Comparison of ENCODE assay signal across 9 cellular contexts in genomic region chr19:3407556-3408516, GRCh38. TPM values are rescaled to one million over a fixed set of nuclear protein-coding genes. Genes with fewer than 3 reads are reported as not detected.
DNase-seq lines count a peak whose midpoint lies in the region; ATAC-seq, FAIRE-seq and TF ChIP-seq lines count a peak whose summit lies in the region.
"Had no signal": no experiment of that assay in that cellular context is flagged by ENCODE, and none has a peak within 500 bp of the region (broad histone marks: within the 10 kb centered on the region; RNA-seq: fewer than 3 reads in every experiment).

No MANE protein-coding gene starts in this region.

- H3K27ac Mint-ChIP-seq in T-cell: peak overlapping the region in 1 of 2 donors; percentile 32

- BruUV-seq in K562 (replicated peaks; lab: Mats Ljungman, UMichigan): no TSS peak

- H3K4me3 Mint-ChIP-seq in T-cell: no peak overlapping the region

- H3K4me1 Mint-ChIP-seq in T-cell: no peaks in the 10 kb centered on the region

- peaks cover 73% of the 10 kb centered on the region; the same call in 2 of the 3 replicates for H3K36me3 ChIP-seq in K562 (ENCODE audit: control insufficient read depth, insufficient read depth, low read length)

- H3K36me3 Mint-ChIP-seq in T-cell: peaks cover 15% of the 10 kb centered on the region

- H3K4me3 ChIP-seq in K562 (no peak overlapping the region), right cardiac atrium (ENCODE audit: low read length) (no peak overlapping the region)

- DNase-seq in AG08395 (ENCODE audit: low spot score) (peak; percentile 67), K562 (ENCODE audit: extremely low read depth in 1 of 4, low spot score in 3 of 4) (peak in 1 of 4 experiments; percentile 4), right cardiac atrium (peak; percentile 68 to 89 (median 84)), posterior cingulate gyrus (peak in 8 of 10 donors; percentile 50 to 94 (median 69)), T-cell (no peak), GM19239 (ENCODE audit: insufficient read length, low spot score) (no peak)
- DNase-seq: central memory CD4-positive, alpha-beta T cell had no signal

- H3K9me3 ChIP-seq in K562 (replicated peaks; ENCODE audit: control insufficient read depth, insufficient read depth, low read depth, low read length) (no peaks in the 10 kb centered on the region), right cardiac atrium (ENCODE audit: control insufficient read depth, low read length) (no peaks in the 10 kb centered on the region)

- 91% methylated on average over 24 of the region's 27 CpGs for WGBS in K562 (ENCODE audit: insufficient coverage, low coverage, missing lambda C conversion rate)
- 19% methylated on average over 27 of the region's 27 CpGs for WGBS in right cardiac atrium

- POLR2A ChIA-PET in K562 (lab: Yijun Ruan, JAX): no interaction called here
- POLR2A ChIA-PET in T-cell (lab: Charles Lee): no interaction called here

- H3K27me3 Mint-ChIP-seq in T-cell: no peaks in the 10 kb centered on the region

- H3K4me1 ChIP-seq in K562 (replicated peaks in 1 of 2; ENCODE audit: control insufficient read depth in 2 of 2, insufficient read depth in 2 of 2, low read length in 2 of 2): peaks cover 0 to 26% of the 10 kb centered on the region in 2 experiments; a peak in 2 of 5 replicates
- peaks cover 10% of the 10 kb centered on the region for H3K4me1 ChIP-seq in right cardiac atrium (ENCODE audit: control insufficient read depth, insufficient read depth, low read length)

- intact Hi-C loops in K562 (cut with micrococcal nuclease): no loop called here
- intact Hi-C loops in right cardiac atrium (cut with DNase I): loop anchor here in 1 of 4 donors (5.0 kb wide), 1 partner anchor 46 kb away; no protein-coding TSS in a partner anchor
- intact Hi-C loops in posterior cingulate gyrus (cut with DNase I): no loop called here

- CTCF ChIA-PET in K562 (lab: Yijun Ruan, JAX; ENCODE audit: low intra/inter-chr PET ratio): no interaction called here
- CTCF ChIA-PET in T-cell (lab: Charles Lee): interaction anchor here (0.5 kb wide), 2 partner anchors 86 to 1093 kb away, joined by 3 to 4 read pairs; no protein-coding TSS in a partner anchor

- no peak overlapping the region for H3K4me2 ChIP-seq in K562 (ENCODE audit: insufficient read depth, low read length)

- no peaks in the 10 kb centered on the region for H3K9me3 Mint-ChIP-seq in T-cell

- no peak for TF ChIP-seq CTCF in K562 (IDR thresholded peaks at IDR 0.05 in 2 of 3, conservative IDR thresholded peaks at IDR 0.05 in 1 of 3; ENCODE audit: insufficient read depth in 2 of 3, low read depth in 1 of 3, low read length in 3 of 3)

- peaks cover 84% of the 10 kb centered on the region for H3K79me2 ChIP-seq in K562 (ENCODE audit: control insufficient read depth, insufficient read depth, low read length)

- H2AFZ ChIP-seq in K562 (ENCODE audit: low read depth, low read length): no peak overlapping the region

- H3K27me3 ChIP-seq in K562 (ENCODE audit: control insufficient read depth in 2 of 2, insufficient read depth in 2 of 2, low read length in 2 of 2) (no peaks in the 10 kb centered on the region), right cardiac atrium (ENCODE audit: control insufficient read depth, insufficient read depth) (no peaks in the 10 kb centered on the region)

- TF ChIP-seq EP300 in K562 (IDR thresholded peaks at IDR 0.05; ENCODE audit: low read length): no peak

- peak overlapping the region in 1 of 2 experiments; percentile 52; a peak in 1 of 4 replicates for H3K9ac ChIP-seq in K562 (ENCODE audit: insufficient read depth in 1 of 2, low read depth in 2 of 2, low read length in 2 of 2)

- in situ Hi-C loops in K562 (cut with MboI): no loop called here

- FAIRE-seq in K562 (lab: Jason Lieb, UNC) (peak; percentile 40), GM19239 (lab: Jason Lieb, UNC) (no peak)

- TF ChIP-seq POLR2A in K562 (conservative IDR thresholded peaks at IDR 0.05): no peak

- H3K27ac ChIP-seq in K562 (ENCODE audit: extremely low read depth, low read depth, low read length) (no peak overlapping the region; the same call in 2 of the 3 replicates), right cardiac atrium (ENCODE audit: low read length) (peak overlapping the region; percentile 98)

- no peak for ATAC-seq in K562
- peak in 1 of 2 donors; percentile 0 for ATAC-seq in right cardiac atrium
- no peak for ATAC-seq in HG02623 (IDR thresholded peaks at IDR 0.05; ENCODE audit: unreplicated experiment)
- ATAC-seq in T-cell (replicated peaks in 1 of 4): no peak
- no peak for ATAC-seq in GM21737 (IDR thresholded peaks at IDR 0.05; ENCODE audit: unreplicated experiment)

- H3K9me1 ChIP-seq in K562 (ENCODE audit: control insufficient read depth, insufficient read depth, low read length): no peaks in the 10 kb centered on the region

- H4K20me1 ChIP-seq in K562 (replicated peaks; ENCODE audit: control insufficient read depth, insufficient read depth, low read length): peaks cover 36% of the 10 kb centered on the region

- TF ChIP-seq RAD21 in K562 (CRISPR knock-in tag; conservative IDR thresholded peaks at IDR 0.05 in 1 of 2, IDR thresholded peaks at IDR 0.05 in 1 of 2): no peak

TF ChIP-seq in K562, 482 proteins besides CTCF, POLR2A, EP300 and RAD21 (continues in another document):
- TF ChIP-seq POLR2AphosphoS5 (IDR thresholded peaks at IDR 0.05; ENCODE audit: control insufficient read depth, insufficient read depth, low read depth, low read length) (no peak), ZNF311 (CRISPR knock-in tag; IDR thresholded peaks at IDR 0.05) (no peak), RUNX1 (IDR thresholded peaks at IDR 0.05; ENCODE audit: low read depth) (no peak), ARID2 (IDR thresholded peaks at IDR 0.05) (no peak), ARID1B (IDR thresholded peaks at IDR 0.05) (no peak), C11orf30 (IDR thresholded peaks at IDR 0.05; ENCODE audit: low read depth) (no peak), E2F8 (IDR thresholded peaks at IDR 0.05; ENCODE audit: low read depth, partially characterized antibody) (no peak), HNRNPLL (IDR thresholded peaks at IDR 0.05; ENCODE audit: low read depth, low read length, poor library complexity, severe bottlenecking) (no peak)
- TF ChIP-seq, protein P1, sequence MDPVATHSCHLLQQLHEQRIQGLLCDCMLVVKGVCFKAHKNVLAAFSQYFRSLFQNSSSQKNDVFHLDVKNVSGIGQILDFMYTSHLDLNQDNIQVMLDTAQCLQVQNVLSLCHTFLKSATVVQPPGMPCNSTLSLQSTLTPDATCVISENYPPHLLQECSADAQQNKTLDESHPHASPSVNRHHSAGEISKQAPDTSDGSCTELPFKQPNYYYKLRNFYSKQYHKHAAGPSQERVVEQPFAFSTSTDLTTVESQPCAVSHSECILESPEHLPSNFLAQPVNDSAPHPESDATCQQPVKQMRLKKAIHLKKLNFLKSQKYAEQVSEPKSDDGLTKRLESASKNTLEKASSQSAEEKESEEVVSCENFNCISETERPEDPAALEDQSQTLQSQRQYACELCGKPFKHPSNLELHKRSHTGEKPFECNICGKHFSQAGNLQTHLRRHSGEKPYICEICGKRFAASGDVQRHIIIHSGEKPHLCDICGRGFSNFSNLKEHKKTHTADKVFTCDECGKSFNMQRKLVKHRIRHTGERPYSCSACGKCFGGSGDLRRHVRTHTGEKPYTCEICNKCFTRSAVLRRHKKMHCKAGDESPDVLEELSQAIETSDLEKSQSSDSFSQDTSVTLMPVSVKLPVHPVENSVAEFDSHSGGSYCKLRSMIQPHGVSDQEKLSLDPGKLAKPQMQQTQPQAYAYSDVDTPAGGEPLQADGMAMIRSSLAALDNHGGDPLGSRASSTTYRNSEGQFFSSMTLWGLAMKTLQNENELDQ (CRISPR knock-in tag; IDR thresholded peaks at IDR 0.05; ENCODE audit: borderline replicate concordance): no peak

RNA-seq across cellular contexts. Expression of gene NFIC, which starts 41.5 kb away (rescaled TPM):
- 66.4 and 156 TPM in 2 replicates for total RNA-seq in K562 (2011; cell fraction: chromatin; rRNA removed; ENCODE audit: low replicate concordance)
- total RNA-seq in K562 (2011; cell fraction: nucleolus; rRNA removed): 56.2 and 56.5 TPM in 2 replicates
- total RNA-seq in K562 (2011; cell fraction: nucleoplasm; rRNA removed): 46.9 and 54.0 TPM in 2 replicates
- total RNA-seq in K562 (2014; rRNA removed) (14.1 and 15.7 TPM in 2 replicates), K562 (2014; rRNA removed; fragmentation: Illumina TruSeq; extraction: Trizol) (3.0 and 3.7 TPM in 2 replicates), K562 (2015; rRNA removed; fragmentation: Illumina TruSeq; extraction: Trizol) (6.9 and 8.4 TPM in 2 replicates), K562 (2021) (57.3 and 62.1 TPM in 2 replicates), right cardiac atrium (100 to 1,000 TPM; 175 to 223 (median 188) TPM), T-cell (10 to 100 TPM; 27.1 to 41.7 (median 37.2) TPM)
- polyA plus RNA-seq in K562 (2011; rRNA removed) (2.0 and 2.9 TPM in 2 replicates), K562 (2014; fragmentation: Illumina TruSeq; extraction: Trizol) (17.2 and 26.2 TPM in 2 replicates), K562 (2014; fragmentation: Nextera tagmentation; extraction: Ambion mirVana) (under 1 TPM; 0.71 to 0.99 TPM), K562 (2014; rRNA removed) (14.1 and 15.9 TPM in 2 replicates), right cardiac atrium (186 TPM)
- polyA plus RNA-seq in K562 (2011; cell fraction: cytosol; rRNA removed): 1.8 and 2.6 TPM in 2 replicates
- polyA plus RNA-seq in K562 (2011; cell fraction: nucleus; rRNA removed): 13.2 and 19.2 TPM in 2 replicates
- polyA plus RNA-seq in K562 (2012): 20.3 and 20.4 TPM in 2 replicates
- 4.0 and 4.7 TPM in 2 replicates for polyA minus RNA-seq in K562 (2011; rRNA and poly(A)+ RNA removed)
- 14.5 and 19.9 TPM in 2 replicates for polyA minus RNA-seq in K562 (2011; cell fraction: cytosol; rRNA and poly(A)+ RNA removed)
- 16.6 and 19.5 TPM in 2 replicates for polyA minus RNA-seq in K562 (2011; cell fraction: nucleus; rRNA and poly(A)+ RNA removed)

Comparison
In these comparisons a context has a peak if more than half of its experiments do, and no peak if none do; other contexts are left out.
1. DNase-seq: peak in AG08395 (single experiment), right cardiac atrium (3 of 3) and posterior cingulate gyrus (8 of 10); none in T-cell (0 of 34) and GM19239 (single experiment).